ENCODE assay signal across 21 cellular contexts in the genomic region with DNA sequence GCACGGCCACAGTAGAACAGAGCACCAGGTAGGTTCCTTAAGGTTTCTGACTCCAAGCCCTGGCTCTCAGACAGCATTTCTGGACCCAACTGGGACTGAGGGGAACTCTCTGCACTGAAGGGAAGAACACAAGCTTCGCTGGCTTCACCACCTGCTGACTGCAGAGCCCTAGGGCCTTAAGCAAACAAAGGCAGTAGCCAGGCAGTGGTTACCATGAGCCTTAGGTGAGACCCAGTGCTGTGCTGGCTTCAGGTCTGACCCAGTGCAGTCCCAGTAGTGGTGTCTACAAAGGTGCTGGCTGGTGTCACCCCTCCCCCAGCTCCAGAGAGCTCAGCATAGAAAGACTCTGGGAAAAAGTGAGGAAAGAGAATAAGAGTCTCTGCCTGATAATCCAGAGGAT.
"Had no signal": no experiment of that assay in that cellular context is flagged by ENCODE, and none has a peak within 500 bp of the region (broad histone marks: within the 10 kb centered on the region; RNA-seq: fewer than 3 reads in every experiment).

No MANE protein-coding gene starts in this region.

- H3K9me3 ChIP-seq: gastrocnemius medialis, prostate gland, transverse colon, uterus had no signal

- H3K4me3 Mint-ChIP-seq: activated CD4-positive, alpha-beta T cell treated with anti-CD3 and anti-CD28 coated beads, Interleukin-2, amount 10 ng/mL, durations not matched to agents 24 days and 14 days; activated CD8-positive, alpha-beta T cell treated with anti-CD3 and anti-CD28 coated beads for 36 hours; activated T-cell treated with anti-CD3 and anti-CD28 coated beads, Interleukin-2, amount 50 U/mL, for 4 hours; neural crest cell; stimulated activated naive CD8-positive, alpha-beta T cell treated with anti-CD3 and anti-CD28 coated beads, Interleukin-15, Interleukin-2, amounts not matched to agents 100 ng/mL and 50 ng/mL, for 24 hours had no signal

- H3K27me3 ChIP-seq: brain microvascular endothelial cell, gastrocnemius medialis, transverse colon, uterus had no signal

- H3K4me1 ChIP-seq: gastrocnemius medialis, left ventricle myocardium inferior, prostate gland, transverse colon, uterus had no signal

- H3K4me3 ChIP-seq: coronary artery, gastrocnemius medialis, left ventricle myocardium inferior, prostate gland, transverse colon, uterus had no signal

- DNase-seq: activated CD4-positive, alpha-beta T cell treated with anti-CD3 and anti-CD28 coated beads, Interleukin-2, amount 10 ng/mL, durations not matched to agents 24 days and 14 days; activated CD8-positive, alpha-beta T cell treated with anti-CD3 and anti-CD28 coated beads for 36 hours; activated effector memory CD4-positive, alpha-beta T cell treated with anti-CD3 and anti-CD28 coated beads, Interleukin-2, amount 50 U/mL, for 16 hours; activated naive CD4-positive, alpha-beta T cell treated with anti-CD3 and anti-CD28 coated beads, Interleukin-2, amount 50 U/mL, for 16 hours; activated T-cell treated with anti-CD3 and anti-CD28 coated beads, Interleukin-2, amount 50 U/mL, for 4 hours; aorta; brain microvascular endothelial cell; gastrocnemius medialis; head of caudate nucleus; kidney glomerular epithelial cell; left ventricle myocardium inferior; mammary epithelial cell; right cardiac atrium; T1000; transverse colon; uterus had no signal

- H3K27ac Mint-ChIP-seq: activated CD4-positive, alpha-beta T cell treated with anti-CD3 and anti-CD28 coated beads, Interleukin-2, amount 10 ng/mL, durations not matched to agents 24 days and 14 days; activated CD8-positive, alpha-beta T cell treated with anti-CD3 and anti-CD28 coated beads for 36 hours had no signal

- H3K27ac ChIP-seq: brain microvascular endothelial cell, coronary artery, gastrocnemius medialis, left ventricle myocardium inferior, prostate gland, transverse colon, uterus had no signal

- H3K4me1 Mint-ChIP-seq: activated CD4-positive, alpha-beta T cell treated with anti-CD3 and anti-CD28 coated beads, Interleukin-2, amount 10 ng/mL, durations not matched to agents 24 days and 14 days; neural crest cell had no signal

- H3K27me3 Mint-ChIP-seq: activated CD4-positive, alpha-beta T cell treated with anti-CD3 and anti-CD28 coated beads, Interleukin-2, amount 10 ng/mL, durations not matched to agents 24 days and 14 days; activated CD8-positive, alpha-beta T cell treated with anti-CD3 and anti-CD28 coated beads for 36 hours; stimulated activated naive CD8-positive, alpha-beta T cell treated with anti-CD3 and anti-CD28 coated beads, Interleukin-15, Interleukin-2, amounts not matched to agents 100 ng/mL and 50 ng/mL, for 24 hours had no signal

- ATAC-seq: activated CD8-positive, alpha-beta T cell treated with anti-CD3 and anti-CD28 coated beads for 36 hours; activated T-cell treated with anti-CD3 and anti-CD28 coated beads, Interleukin-2, amount 50 U/mL, for 4 hours; esophagus mucosa; gastrocnemius medialis; right cardiac atrium had no signal

- H3K36me3 ChIP-seq: prostate gland, uterus had no signal
